ENCODE assay signal across 8 cellular contexts in the genomic region with DNA sequence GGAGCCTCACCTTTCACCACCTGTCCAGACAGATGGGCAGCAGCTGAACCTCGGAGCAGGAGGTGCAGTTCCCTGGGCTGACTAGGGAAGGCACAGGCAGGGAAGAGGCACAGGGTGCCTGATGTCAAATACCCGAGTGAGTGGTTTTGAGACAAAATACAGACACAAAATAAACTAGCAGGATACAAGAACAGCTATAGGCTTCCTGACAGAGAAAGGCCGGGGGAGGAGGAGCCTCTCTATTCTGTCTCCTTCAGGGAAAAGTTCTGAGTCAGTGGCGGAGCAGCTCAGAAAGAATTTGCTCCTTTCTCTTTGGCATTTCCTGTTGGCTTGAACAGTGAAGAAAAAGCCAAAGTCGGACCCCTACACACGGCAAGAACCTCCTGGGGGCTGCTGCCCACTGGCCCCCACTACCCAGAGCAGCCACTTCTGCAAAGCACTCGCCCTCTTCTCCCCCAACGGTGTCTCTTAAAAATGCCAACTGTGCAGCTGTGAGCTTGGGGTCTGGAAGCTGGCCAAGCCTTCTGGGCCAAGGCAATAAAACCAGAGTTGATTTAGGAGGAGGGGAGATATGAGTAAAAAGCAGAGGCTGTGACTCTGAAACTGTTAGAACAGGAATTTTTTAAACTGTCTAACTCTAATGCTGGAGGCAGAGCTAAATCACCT. TPM values are rescaled to one million over a fixed set of nuclear protein-coding genes. Genes with fewer than 3 reads are reported as not detected.
A peak's percentile ranks its signal among the peaks of the same experiment; 100 is the strongest.
DNase-seq lines count a peak whose midpoint lies in the region; ATAC-seq, FAIRE-seq and TF ChIP-seq lines count a peak whose summit lies in the region.

No MANE protein-coding gene starts in this region.

- H3K27ac ChIP-seq in cingulate gyrus (ENCODE audit: low read depth, low read length) = peak overlapping the region; percentile 11
- H3K27ac ChIP-seq in mesenchymal stem cell (ENCODE audit: low read length, poor library complexity, severe bottlenecking) = peak overlapping the region; percentile 97

- peak overlapping the region; percentile 37 for H3K4me2 ChIP-seq in mesenchymal stem cell (ENCODE audit: low read length, poor library complexity, severe bottlenecking)

- TF ChIP-seq POLR2A in H54 (IDR thresholded peaks at IDR 0.05; ENCODE audit: low read depth, low read length) = no peak

- POLR2A ChIA-PET in HEK293T (lab: Yijun Ruan, JAX) = interaction anchor here (0.8 to 5.0 kb wide), 8 partner anchors 10 to 61 kb away, joined by 3 to 28 read pairs (median 4); partner anchors contain the start of genes ACTG1 and FAAP100
- POLR2A ChIA-PET in GM10248 (lab: Yijun Ruan, JAX) = no interaction called here

- H2BK5ac ChIP-seq in mesenchymal stem cell (ENCODE audit: low read depth, low read length, poor library complexity, severe bottlenecking) = peak overlapping the region; percentile 79

- H2BK120ac ChIP-seq in mesenchymal stem cell (ENCODE audit: low read depth, low read length) = no peak overlapping the region

- H4K91ac ChIP-seq in mesenchymal stem cell (ENCODE audit: low read length) = no peak overlapping the region

- H2AFZ ChIP-seq in mesenchymal stem cell (ENCODE audit: low read depth, low read length) = no peak overlapping the region

- peak overlapping the region; percentile 16 for H4K8ac ChIP-seq in mesenchymal stem cell (ENCODE audit: low read length)

- H3K4ac ChIP-seq in mesenchymal stem cell (ENCODE audit: low read depth in 1 of 2, low read length in 2 of 2) = peak overlapping the region; percentile 37 to 49

- H2AK5ac ChIP-seq in mesenchymal stem cell (ENCODE audit: low read length, severe bottlenecking) = peak overlapping the region; percentile 12

- peak; percentile 75 for DNase-seq in H54 (ENCODE audit: insufficient read length, low spot score)
- DNase-seq in NCI-H446 (lab: John Stamatoyannopoulos, UW) = peak; percentile 51 to 82
- peak; percentile 97 for DNase-seq in mesenchymal stem cell
- DNase-seq in HEK293T (ENCODE audit: extremely low spot score) = no peak
- no peak for DNase-seq in GM10248 (ENCODE audit: extremely low spot score)

- whole genome bisulfite sequencing in mesenchymal stem cell = 0% methylated on average over 6 of the region's 8 CpGs

- peaks cover 60 to 79% of the 10 kb centered on the region in 2 experiments for H3K36me3 ChIP-seq in mesenchymal stem cell (ENCODE audit: control insufficient read depth in 1 of 2, insufficient read depth in 2 of 2, low read depth in 1 of 2, low read length in 2 of 2)

- peak overlapping the region in 1 of 2 experiments; percentile 75 for H2BK12ac ChIP-seq in mesenchymal stem cell (ENCODE audit: low read length in 2 of 2)

- TF ChIP-seq CTCF in GM10248 (IDR thresholded peaks at IDR 0.05; ENCODE audit: control extremely low read depth, extremely low read depth, low read depth, missing control alignments) = no peak

- no peak overlapping the region for H2BK15ac ChIP-seq in mesenchymal stem cell (ENCODE audit: low read depth, poor library complexity, severe bottlenecking)

- no peak for FAIRE-seq in H54 (lab: Jason Lieb, UNC)

- ATAC-seq in GM18519 (IDR thresholded peaks at IDR 0.05; ENCODE audit: low FRiP score, unreplicated experiment) = no peak
- no peak for ATAC-seq in GM19395 (IDR thresholded peaks at IDR 0.05; ENCODE audit: unreplicated experiment)

- H3K9me3 ChIP-seq in mesenchymal stem cell (ENCODE audit: control insufficient read depth, low read length) = no peaks in the 10 kb centered on the region

- H3K4me1 ChIP-seq in mesenchymal stem cell (ENCODE audit: control insufficient read depth, insufficient read depth, low read depth, low read length) = peaks cover 39% of the 10 kb centered on the region

- peaks cover 28% of the 10 kb centered on the region for H3K79me1 ChIP-seq in mesenchymal stem cell (replicated peaks; ENCODE audit: low read length, poor library complexity, severe bottlenecking)

- H3K9ac ChIP-seq in mesenchymal stem cell (ENCODE audit: low read length) = peak overlapping the region; percentile 50

- H3K27me3 ChIP-seq in mesenchymal stem cell (ENCODE audit: control insufficient read depth in 1 of 2, insufficient read depth in 1 of 2, low read length in 2 of 2) = no peaks in the 10 kb centered on the region

- CTCF ChIA-PET in HEK293T (lab: Yijun Ruan, JAX) (interaction anchor here (0.7 to 1.2 kb wide), 3 partner anchors 9 to 35 kb away, joined by 3 to 4 read pairs (median 3); no protein-coding TSS in a partner anchor), GM10248 (lab: Yijun Ruan, JAX) (interaction anchor here (1.2 to 1.6 kb wide), 5 partner anchors 11 to 82 kb away, joined by 3 to 7 read pairs (median 4); no protein-coding TSS in a partner anchor)

- peak overlapping the region in 1 of 2 experiments; percentile 35 for H3K4me3 ChIP-seq in mesenchymal stem cell (ENCODE audit: insufficient read depth in 1 of 2, low read depth in 1 of 2, low read length in 2 of 2)

- H3K23ac ChIP-seq in mesenchymal stem cell (ENCODE audit: low read length in 2 of 2) = no peak overlapping the region

- no peak overlapping the region for H3K14ac ChIP-seq in mesenchymal stem cell (ENCODE audit: low read length in 2 of 2)

- peak overlapping the region; percentile 41 to 58 for H3K18ac ChIP-seq in mesenchymal stem cell (ENCODE audit: low read depth in 1 of 2, low read length in 2 of 2)

TF ChIP-seq in HEK293T, 16 proteins besides CTCF, POLR2A, EP300 and RAD21:
- no peak for TF ChIP-seq LEF1 (IDR thresholded peaks at IDR 0.05; ENCODE audit: borderline replicate concordance)
- no peak for TF ChIP-seq NFRKB (IDR thresholded peaks at IDR 0.05)
- no peak for TF ChIP-seq ELF4 (IDR thresholded peaks at IDR 0.05)
- TF ChIP-seq ZNF384 (IDR thresholded peaks at IDR 0.05) = no peak
- no peak for TF ChIP-seq FOXA1 (IDR thresholded peaks at IDR 0.05)
- TF ChIP-seq BHLHE40 (IDR thresholded peaks at IDR 0.05; ENCODE audit: borderline replicate concordance) = no peak
- TF ChIP-seq CTBP1 (IDR thresholded peaks at IDR 0.05; ENCODE audit: borderline replicate concordance) = no peak
- TF ChIP-seq HDGF (IDR thresholded peaks at IDR 0.05; ENCODE audit: borderline replicate concordance) = no peak

RNA-seq across cellular contexts. Expression of gene FAAP100, which starts 14.4 kb away (rescaled TPM):
- polyA plus RNA-seq in mesenchymal stem cell (2013, experiment 1 of 2) = 10.1 TPM
- polyA plus RNA-seq in mesenchymal stem cell (2013, experiment 2 of 2) = 10.3 TPM

RNA-seq across cellular contexts. Expression of gene FSCN2, which starts 38.4 kb away (rescaled TPM):
- polyA plus RNA-seq in mesenchymal stem cell (2013, experiment 1 of 2) = 0.23 TPM
- 0.15 TPM for polyA plus RNA-seq in mesenchymal stem cell (2013, experiment 2 of 2)

RNA-seq across cellular contexts. Expression of gene ACTG1, which starts 54.0 kb away (rescaled TPM):
- polyA plus RNA-seq in mesenchymal stem cell (2013, experiment 1 of 2) = 7,126 TPM
- 6,723 TPM for polyA plus RNA-seq in mesenchymal stem cell (2013, experiment 2 of 2)

Comparison
In these comparisons a context has a peak if more than half of its experiments do, and no peak if none do; other contexts are left out.
1. DNase-seq: peak in H54 (single experiment), NCI-H446 (2 of 2) and mesenchymal stem cell (single experiment); none in HEK293T (single experiment) and GM10248 (single experiment).